8 cellular contexts compared by ENCODE assay signal in the genomic region with DNA sequence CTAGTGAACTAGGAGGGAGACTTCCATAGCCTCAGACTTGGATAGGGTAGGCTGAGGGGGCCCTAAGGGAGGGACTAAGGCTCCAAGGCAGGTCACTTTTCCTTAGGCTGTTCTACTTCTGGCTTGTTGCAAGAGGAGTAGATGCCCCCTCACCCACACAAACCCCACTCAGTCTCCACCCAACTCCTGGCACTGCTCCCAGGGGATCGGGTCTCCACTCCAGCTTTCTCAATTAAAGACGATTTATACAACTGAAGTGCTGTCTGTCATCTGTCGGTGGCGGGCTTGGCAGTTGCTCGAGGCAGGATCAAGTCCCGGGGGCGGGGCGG. TPM values are rescaled to one million over a fixed set of nuclear protein-coding genes. Genes with fewer than 3 reads are reported as not detected.
A peak's percentile ranks its signal among the peaks of the same experiment; 100 is the strongest.
DNase-seq lines count a peak whose midpoint lies in the region; ATAC-seq, FAIRE-seq and TF ChIP-seq lines count a peak whose summit lies in the region.
"Had no signal": no experiment of that assay in that cellular context is flagged by ENCODE, and none has a peak within 500 bp of the region (broad histone marks: within the 10 kb centered on the region; RNA-seq: fewer than 3 reads in every experiment).

No MANE protein-coding gene starts in this region.

- intact Hi-C loops in HCT116 (cut with micrococcal nuclease): loop anchor here (2.0 kb wide), 2 partner anchors 40 to 116 kb away; partner anchors contain the start of genes POLR2A and SENP3

- CTCF ChIA-PET in HCT116 (lab: Charles Lee): interaction anchor here (3.0 kb wide), 1 partner anchor 9 kb away, joined by 28 read pairs; the partner anchor contains the start of gene TMEM102
- CTCF ChIA-PET in activated CD4-positive, alpha-beta memory T cell treated with anti-CD3 and anti-CD28 coated beads, Interleukin-2, amount 10 ng/mL, durations not matched to agents 7 days and 5 days (lab: Charles Lee): interaction anchor here (0.6 to 5.7 kb wide), 4 partner anchors 9 to 145 kb away, joined by 3 to 30 read pairs (median 8); partner anchors contain the start of gene TMEM102

- H3K9ac ChIP-seq in HCT116 (ENCODE audit: low read length): no peak overlapping the region

- no peak for TF ChIP-seq RAD21 in HCT116 (IDR thresholded peaks at IDR 0.05; ENCODE audit: low read depth)

- H3K9me2 ChIP-seq in HCT116 (ENCODE audit: insufficient read depth): no peaks in the 10 kb centered on the region

- H3K4me1 Mint-ChIP-seq in progenitor cell of endocrine pancreas (ENCODE audit: low read depth): peaks cover 19% of the 10 kb centered on the region
- H3K4me1 Mint-ChIP-seq in activated CD4-positive, alpha-beta memory T cell treated with anti-CD3 and anti-CD28 coated beads, Interleukin-2, amount 10 ng/mL, durations not matched to agents 7 days and 5 days: peaks cover 26% of the 10 kb centered on the region

- no peaks in the 10 kb centered on the region for H3K36me3 ChIP-seq in HCT116 (ENCODE audit: control insufficient read depth in 1 of 2, insufficient read depth in 2 of 2, low read length in 2 of 2)
- H3K36me3 ChIP-seq in ectodermal cell (ENCODE audit: control insufficient read depth, insufficient read depth, low read length): no peaks in the 10 kb centered on the region

- peak overlapping the region; percentile 98 for H3K4me2 ChIP-seq in HCT116 (ENCODE audit: low read length)

- H2AFZ ChIP-seq in HCT116 (ENCODE audit: low read depth, low read length, poor library complexity, severe bottlenecking): no peak overlapping the region

- H3K9me3 ChIP-seq in HCT116 (ENCODE audit: control insufficient read depth in 1 of 2, insufficient read depth in 1 of 2, low read depth in 1 of 2, low read length in 2 of 2) (no peaks in the 10 kb centered on the region), ectodermal cell (ENCODE audit: control insufficient read depth, low read length) (no peaks in the 10 kb centered on the region)

- peaks cover 5% of the 10 kb centered on the region for H3K36me3 Mint-ChIP-seq in progenitor cell of endocrine pancreas (ENCODE audit: insufficient read depth)
- H3K36me3 Mint-ChIP-seq in activated CD4-positive, alpha-beta memory T cell treated with anti-CD3 and anti-CD28 coated beads, Interleukin-2, amount 10 ng/mL, durations not matched to agents 7 days and 5 days (ENCODE audit: low read depth): peaks cover 11% of the 10 kb centered on the region

- H3K4me3 ChIP-seq in HCT116 (replicated peaks in 1 of 2; ENCODE audit: low read depth in 1 of 2, low read length in 2 of 2) (peak overlapping the region; percentile 27 to 54; a peak in 3 of 4 replicates), ectodermal cell (ENCODE audit: insufficient read depth, low read depth, low read length) (peak overlapping the region; percentile 46)

- no peaks in the 10 kb centered on the region for H3K9me3 Mint-ChIP-seq in progenitor cell of endocrine pancreas (ENCODE audit: low read depth)
- no peaks in the 10 kb centered on the region for H3K9me3 Mint-ChIP-seq in activated CD4-positive, alpha-beta memory T cell treated with anti-CD3 and anti-CD28 coated beads, Interleukin-2, amount 10 ng/mL, durations not matched to agents 7 days and 5 days

- H4K20me1 ChIP-seq in HCT116 (ENCODE audit: insufficient read depth): no peaks in the 10 kb centered on the region

- DNase-seq in HCT116 (ENCODE audit: low read depth, low spot score) (no peak), NCI-H2171 treated with DMSO at 0.1 percent for 48 hours (lab: John Stamatoyannopoulos, UW) (peak; percentile 78), progenitor cell of endocrine pancreas (ENCODE audit: low spot score, unreplicated experiment) (no peak), urothelium cell line (ENCODE audit: low spot score) (no peak), H54 (ENCODE audit: insufficient read length, low spot score) (no peak)
- no peak for DNase-seq in activated CD4-positive, alpha-beta memory T cell treated with anti-CD3 and anti-CD28 coated beads, Interleukin-2, amount 10 ng/mL, durations not matched to agents 7 days and 5 days

- H3K27ac Mint-ChIP-seq in progenitor cell of endocrine pancreas: peak overlapping the region; percentile 85
- H3K27ac Mint-ChIP-seq in activated CD4-positive, alpha-beta memory T cell treated with anti-CD3 and anti-CD28 coated beads, Interleukin-2, amount 10 ng/mL, durations not matched to agents 7 days and 5 days: no peak overlapping the region

- RAD21 ChIA-PET in HCT116 (lab: Charles Lee; ENCODE audit: low non-redundant PET in 1 of 2, low total read pairs in 2 of 2, uncharacterized antibody in 2 of 2, unreplicated experiment in 2 of 2): no interaction called here

- BruUV-seq in HCT116 (replicated peaks; lab: Mats Ljungman, UMichigan): no TSS peak

- no peaks in the 10 kb centered on the region for H3K27me3 ChIP-seq in HCT116 (ENCODE audit: insufficient read depth, low read length)
- peaks cover 25% of the 10 kb centered on the region for H3K27me3 ChIP-seq in ectodermal cell (ENCODE audit: control insufficient read depth, insufficient read depth, low read length, poor library complexity, severe bottlenecking)

- 7 to 9% methylated on average over 8 of the region's 8 CpGs for WGBS in ectodermal cell, 2 experiments

- H3K27ac ChIP-seq in HCT116 (ENCODE audit: low read depth, low read length) (no peak overlapping the region), ectodermal cell (ENCODE audit: insufficient read depth, low read depth, low read length, poor library complexity, severe bottlenecking) (no peak overlapping the region)

- TF ChIP-seq CTCF in HCT116 (IDR thresholded peaks at IDR 0.05 in 2 of 3, conservative IDR thresholded peaks at IDR 0.05 in 1 of 3; ENCODE audit: borderline replicate concordance in 1 of 3, insufficient read depth in 1 of 3, low read depth in 2 of 3, low read length in 2 of 3) (no peak), progenitor cell of endocrine pancreas (IDR thresholded peaks at IDR 0.05; ENCODE audit: unreplicated experiment) (no peak)

- H3K27me3 Mint-ChIP-seq in progenitor cell of endocrine pancreas: peaks cover 43% of the 10 kb centered on the region
- peaks cover 66% of the 10 kb centered on the region for H3K27me3 Mint-ChIP-seq in activated CD4-positive, alpha-beta memory T cell treated with anti-CD3 and anti-CD28 coated beads, Interleukin-2, amount 10 ng/mL, durations not matched to agents 7 days and 5 days

- H3K4me3 Mint-ChIP-seq in progenitor cell of endocrine pancreas (ENCODE audit: low read depth): peak overlapping the region; percentile 84
- no peak overlapping the region for H3K4me3 Mint-ChIP-seq in activated CD4-positive, alpha-beta memory T cell treated with anti-CD3 and anti-CD28 coated beads, Interleukin-2, amount 10 ng/mL, durations not matched to agents 7 days and 5 days

- H3K4me1 ChIP-seq in HCT116 (ENCODE audit: control insufficient read depth in 1 of 2, insufficient read depth in 2 of 2, low read length in 2 of 2) (peaks cover 17 to 26% of the 10 kb centered on the region in 2 experiments), ectodermal cell (ENCODE audit: control insufficient read depth, insufficient read depth, low read length) (peaks cover 29% of the 10 kb centered on the region)

- no peak for TF ChIP-seq POLR2A in HCT116 (IDR thresholded peaks at IDR 0.05; ENCODE audit: borderline replicate concordance, extremely low read depth, insufficient read depth, insufficient read length)
- TF ChIP-seq POLR2A in H54 (IDR thresholded peaks at IDR 0.05; ENCODE audit: low read depth, low read length): no peak

- POLR2A ChIA-PET in HCT116 (lab: Charles Lee): interaction anchor here (1.0 to 2.6 kb wide), 2 partner anchors 9 to 40 kb away, joined by 8 to 19 read pairs; partner anchors contain the start of genes TMEM102 and TMEM256
- POLR2A ChIA-PET in activated CD4-positive, alpha-beta memory T cell treated with anti-CD3 and anti-CD28 coated beads, Interleukin-2, amount 10 ng/mL, durations not matched to agents 7 days and 5 days (lab: Charles Lee): interaction anchor here (1.2 to 14.4 kb wide), 8 partner anchors 8 to 243 kb away, joined by 3 to 232 read pairs (median 4); partner anchors contain the start of genes ACAP1, POLR2A, SLC35G6 and TMEM102

- FAIRE-seq in urothelium cell line (lab: Jason Lieb, UNC): no peak
- no peak for FAIRE-seq in H54 (lab: Jason Lieb, UNC)

- H3K79me2 ChIP-seq in HCT116 (ENCODE audit: insufficient read depth, low read length): no peaks in the 10 kb centered on the region

- ATAC-seq in HCT116: no peak

RNA-seq across cellular contexts. Expression of gene CHRNB1, which starts 0.2 kb away (rescaled TPM):
- total RNA-seq in HCT116 (2021; ENCODE audit: unreplicated experiment) (10.4 TPM), progenitor cell of endocrine pancreas (17.2 and 19.1 TPM in 2 replicates)
- polyA plus RNA-seq in HCT116 (2012): 25.6 and 26.3 TPM in 2 replicates
- polyA plus RNA-seq in ectodermal cell (2013, experiment 1 of 4): 16.4 TPM
- 19.3 TPM for polyA plus RNA-seq in ectodermal cell (2013, experiment 2 of 4)
- 16.1 TPM for polyA plus RNA-seq in ectodermal cell (2013, experiment 3 of 4)
- 15.9 TPM for polyA plus RNA-seq in ectodermal cell (2013, experiment 4 of 4)
- 10 to 100 TPM; 13.0 to 14.6 TPM for total RNA-seq in activated CD4-positive, alpha-beta memory T cell treated with anti-CD3 and anti-CD28 coated beads, Interleukin-2, amount 10 ng/mL, durations not matched to agents 7 days and 5 days

RNA-seq across cellular contexts. Expression of gene FGF11, which starts 5.3 kb away (rescaled TPM):
- total RNA-seq in HCT116 (2021; ENCODE audit: unreplicated experiment) (6.1 TPM), progenitor cell of endocrine pancreas (4.5 and 5.1 TPM in 2 replicates)
- polyA plus RNA-seq in HCT116 (2012): 4.2 and 4.3 TPM in 2 replicates
- polyA plus RNA-seq in ectodermal cell (2013, experiment 1 of 4): 8.4 TPM
- 7.4 TPM for polyA plus RNA-seq in ectodermal cell (2013, experiment 2 of 4)
- polyA plus RNA-seq in ectodermal cell (2013, experiment 3 of 4): 8.1 TPM
- polyA plus RNA-seq in ectodermal cell (2013, experiment 4 of 4): 10.0 TPM
- 10 to 100 TPM in 1 of 2 experiments, 1 to 10 TPM in 1; 8.9 to 10.8 TPM for total RNA-seq in activated CD4-positive, alpha-beta memory T cell treated with anti-CD3 and anti-CD28 coated beads, Interleukin-2, amount 10 ng/mL, durations not matched to agents 7 days and 5 days

RNA-seq across cellular contexts. Expression of gene TMEM102, which starts 9.4 kb away (rescaled TPM):
- total RNA-seq in HCT116 (2021; ENCODE audit: unreplicated experiment) (16.4 TPM), progenitor cell of endocrine pancreas (8.1 and 10.0 TPM in 2 replicates)
- polyA plus RNA-seq in HCT116 (2012): 13.2 TPM in 2 replicates
- 1.4 TPM for polyA plus RNA-seq in ectodermal cell (2013, experiment 1 of 4)
- polyA plus RNA-seq in ectodermal cell (2013, experiment 2 of 4): 1.5 TPM
- 1.1 TPM for polyA plus RNA-seq in ectodermal cell (2013, experiment 3 of 4)
- 1.2 TPM for polyA plus RNA-seq in ectodermal cell (2013, experiment 4 of 4)
- total RNA-seq in activated CD4-positive, alpha-beta memory T cell treated with anti-CD3 and anti-CD28 coated beads, Interleukin-2, amount 10 ng/mL, durations not matched to agents 7 days and 5 days: 10 to 100 TPM; 18.0 TPM

RNA-seq across cellular contexts. Expression of gene SPEM3, which starts 16.0 kb away (rescaled TPM):
- total RNA-seq in HCT116 (2021; ENCODE audit: unreplicated experiment) (not detected), progenitor cell of endocrine pancreas (not detected in 2 replicates)
- not detected in 2 replicates for polyA plus RNA-seq in HCT116 (2012)
- polyA plus RNA-seq in ectodermal cell (2013, experiment 1 of 4): not detected
- not detected for polyA plus RNA-seq in ectodermal cell (2013, experiment 2 of 4)
- polyA plus RNA-seq in ectodermal cell (2013, experiment 3 of 4): not detected
- not detected for polyA plus RNA-seq in ectodermal cell (2013, experiment 4 of 4)
- not detected for total RNA-seq in activated CD4-positive, alpha-beta memory T cell treated with anti-CD3 and anti-CD28 coated beads, Interleukin-2, amount 10 ng/mL, durations not matched to agents 7 days and 5 days

RNA-seq across cellular contexts. Expression of gene SPEM2, which starts 19.2 kb away (rescaled TPM):
- total RNA-seq in HCT116 (2021; ENCODE audit: unreplicated experiment) (not detected), progenitor cell of endocrine pancreas (not detected in 2 replicates)
- polyA plus RNA-seq in HCT116 (2012): 0.07 and 0.12 TPM in 2 replicates
- not detected for polyA plus RNA-seq in ectodermal cell (2013, experiment 1 of 4)
- polyA plus RNA-seq in ectodermal cell (2013, experiment 2 of 4): not detected
- not detected for polyA plus RNA-seq in ectodermal cell (2013, experiment 3 of 4)
- not detected for polyA plus RNA-seq in ectodermal cell (2013, experiment 4 of 4)
- not detected for total RNA-seq in activated CD4-positive, alpha-beta memory T cell treated with anti-CD3 and anti-CD28 coated beads, Interleukin-2, amount 10 ng/mL, durations not matched to agents 7 days and 5 days
- total RNA-seq: mononuclear cell had no signal
